ENCODE assay signal across 1 cellular context in genomic region chr17:7839890-7840260, GRCh38.
A peak's percentile ranks its signal among the peaks of the same experiment; 100 is the strongest.
TF ChIP-seq lines count a peak whose summit lies in the region.

No MANE protein-coding gene starts in this region.

TF ChIP-seq in HepG2, 621 proteins besides CTCF, POLR2A, EP300 and RAD21:
- TF ChIP-seq PRDM10 (CRISPR knock-in tag; IDR thresholded peaks at IDR 0.05; ENCODE audit: low read depth) (peak; percentile 98), ELK4 (CRISPR knock-in tag; IDR thresholded peaks at IDR 0.05; ENCODE audit: borderline replicate concordance) (no peak), BHLHE40 (IDR thresholded peaks at IDR 0.05; ENCODE audit: low read length) (peak; percentile 62; the same call in 1 of the 2 replicates), RBFOX2 (IDR thresholded peaks at IDR 0.05; ENCODE audit: low read depth, low read length) (0 out of 2 replicates have a peak, but pooled peaks have one; percentile 44)
